In the genomic region with DNA sequence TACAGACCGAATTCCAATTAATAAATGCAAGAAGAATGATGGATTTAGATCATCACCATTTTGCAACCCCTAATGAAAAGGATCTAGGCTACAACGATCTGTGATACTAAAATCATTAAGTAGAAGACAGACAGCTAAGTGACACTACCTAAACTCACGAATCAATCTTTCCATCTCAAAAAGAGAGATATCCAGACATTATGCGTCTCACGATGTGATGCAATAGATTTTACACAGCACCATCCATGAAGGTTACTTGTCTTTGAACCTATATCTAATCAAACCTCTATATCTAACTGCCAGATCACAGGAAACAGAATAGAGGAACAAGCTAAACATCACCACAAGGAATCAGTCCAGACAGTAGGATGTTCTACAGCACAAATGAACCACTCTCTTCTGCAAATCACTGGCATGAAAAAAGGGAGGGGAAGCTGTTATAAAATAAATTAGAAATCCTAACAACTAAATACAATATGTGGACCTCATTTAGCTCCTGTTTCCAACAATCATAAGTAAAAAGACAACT, we compare ENCODE assay signal across 1 cellular context.
TF ChIP-seq lines count a peak whose summit lies in the region.

No MANE protein-coding gene starts in this region.

TF ChIP-seq in GM12878, 131 proteins besides CTCF, POLR2A, EP300 and RAD21 (continued from another document):
- TF ChIP-seq, protein P1, sequence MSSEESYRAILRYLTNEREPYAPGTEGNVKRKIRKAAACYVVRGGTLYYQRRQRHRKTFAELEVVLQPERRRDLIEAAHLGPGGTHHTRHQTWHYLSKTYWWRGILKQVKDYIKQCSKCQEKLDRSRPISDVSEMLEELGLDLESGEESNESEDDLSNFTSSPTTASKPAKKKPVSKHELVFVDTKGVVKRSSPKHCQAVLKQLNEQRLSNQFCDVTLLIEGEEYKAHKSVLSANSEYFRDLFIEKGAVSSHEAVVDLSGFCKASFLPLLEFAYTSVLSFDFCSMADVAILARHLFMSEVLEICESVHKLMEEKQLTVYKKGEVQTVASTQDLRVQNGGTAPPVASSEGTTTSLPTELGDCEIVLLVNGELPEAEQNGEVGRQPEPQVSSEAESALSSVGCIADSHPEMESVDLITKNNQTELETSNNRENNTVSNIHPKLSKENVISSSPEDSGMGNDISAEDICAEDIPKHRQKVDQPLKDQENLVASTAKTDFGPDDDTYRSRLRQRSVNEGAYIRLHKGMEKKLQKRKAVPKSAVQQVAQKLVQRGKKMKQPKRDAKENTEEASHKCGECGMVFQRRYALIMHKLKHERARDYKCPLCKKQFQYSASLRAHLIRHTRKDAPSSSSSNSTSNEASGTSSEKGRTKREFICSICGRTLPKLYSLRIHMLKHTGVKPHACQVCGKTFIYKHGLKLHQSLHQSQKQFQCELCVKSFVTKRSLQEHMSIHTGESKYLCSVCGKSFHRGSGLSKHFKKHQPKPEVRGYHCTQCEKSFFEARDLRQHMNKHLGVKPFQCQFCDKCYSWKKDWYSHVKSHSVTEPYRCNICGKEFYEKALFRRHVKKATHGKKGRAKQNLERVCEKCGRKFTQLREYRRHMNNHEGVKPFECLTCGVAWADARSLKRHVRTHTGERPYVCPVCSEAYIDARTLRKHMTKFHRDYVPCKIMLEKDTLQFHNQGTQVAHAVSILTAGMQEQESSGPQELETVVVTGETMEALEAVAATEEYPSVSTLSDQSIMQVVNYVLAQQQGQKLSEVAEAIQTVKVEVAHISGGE (CRISPR knock-in tag; IDR thresholded peaks at IDR 0.05) = no peak
- TF ChIP-seq IKZF1 (conservative IDR thresholded peaks at IDR 0.05) (no peak), RELA (IDR thresholded peaks at IDR 0.05; ENCODE audit: borderline replicate concordance, partially characterized antibody) (no peak), BCL11A (IDR thresholded peaks at IDR 0.05; ENCODE audit: low read depth, low read length) (no peak), CEBPZ (IDR thresholded peaks at IDR 0.05; ENCODE audit: low read depth, low read length) (no peak), TARDBP (IDR thresholded peaks at IDR 0.05; ENCODE audit: borderline replicate concordance) (no peak), NR2C2 (IDR thresholded peaks at IDR 0.05; ENCODE audit: borderline replicate concordance, control insufficient read depth, insufficient read length, low read depth) (no peak), ASH2L (IDR thresholded peaks at IDR 0.05; ENCODE audit: borderline replicate concordance, low read depth) (no peak), JUND (IDR thresholded peaks at IDR 0.05; ENCODE audit: low read depth, low read length) (no peak), SUZ12 (IDR thresholded peaks at IDR 0.05; ENCODE audit: unreplicated experiment) (no peak), MTA3 (IDR thresholded peaks at IDR 0.05; ENCODE audit: borderline replicate concordance, low read length) (no peak), SP1 (IDR thresholded peaks at IDR 0.05; ENCODE audit: low read depth, low read length) (no peak), ZBTB40 (IDR thresholded peaks at IDR 0.05; ENCODE audit: borderline replicate concordance) (no peak), BACH1 (IDR thresholded peaks at IDR 0.05; ENCODE audit: borderline replicate concordance) (no peak), WRNIP1 (IDR thresholded peaks at IDR 0.05; ENCODE audit: borderline replicate concordance, low read depth, low read length) (no peak), SUPT20H (IDR thresholded peaks at IDR 0.05; ENCODE audit: borderline replicate concordance, control insufficient read depth, low read depth, low read length) (no peak), SMAD5 (IDR thresholded peaks at IDR 0.05; ENCODE audit: low read depth) (no peak)
- TF ChIP-seq, protein P2, sequence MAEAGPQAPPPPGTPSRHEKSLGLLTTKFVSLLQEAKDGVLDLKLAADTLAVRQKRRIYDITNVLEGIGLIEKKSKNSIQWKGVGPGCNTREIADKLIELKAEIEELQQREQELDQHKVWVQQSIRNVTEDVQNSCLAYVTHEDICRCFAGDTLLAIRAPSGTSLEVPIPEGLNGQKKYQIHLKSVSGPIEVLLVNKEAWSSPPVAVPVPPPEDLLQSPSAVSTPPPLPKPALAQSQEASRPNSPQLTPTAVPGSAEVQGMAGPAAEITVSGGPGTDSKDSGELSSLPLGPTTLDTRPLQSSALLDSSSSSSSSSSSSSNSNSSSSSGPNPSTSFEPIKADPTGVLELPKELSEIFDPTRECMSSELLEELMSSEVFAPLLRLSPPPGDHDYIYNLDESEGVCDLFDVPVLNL (IDR thresholded peaks at IDR 0.05; ENCODE audit: low read depth, low read length) = no peak
- TF ChIP-seq, protein P3, sequence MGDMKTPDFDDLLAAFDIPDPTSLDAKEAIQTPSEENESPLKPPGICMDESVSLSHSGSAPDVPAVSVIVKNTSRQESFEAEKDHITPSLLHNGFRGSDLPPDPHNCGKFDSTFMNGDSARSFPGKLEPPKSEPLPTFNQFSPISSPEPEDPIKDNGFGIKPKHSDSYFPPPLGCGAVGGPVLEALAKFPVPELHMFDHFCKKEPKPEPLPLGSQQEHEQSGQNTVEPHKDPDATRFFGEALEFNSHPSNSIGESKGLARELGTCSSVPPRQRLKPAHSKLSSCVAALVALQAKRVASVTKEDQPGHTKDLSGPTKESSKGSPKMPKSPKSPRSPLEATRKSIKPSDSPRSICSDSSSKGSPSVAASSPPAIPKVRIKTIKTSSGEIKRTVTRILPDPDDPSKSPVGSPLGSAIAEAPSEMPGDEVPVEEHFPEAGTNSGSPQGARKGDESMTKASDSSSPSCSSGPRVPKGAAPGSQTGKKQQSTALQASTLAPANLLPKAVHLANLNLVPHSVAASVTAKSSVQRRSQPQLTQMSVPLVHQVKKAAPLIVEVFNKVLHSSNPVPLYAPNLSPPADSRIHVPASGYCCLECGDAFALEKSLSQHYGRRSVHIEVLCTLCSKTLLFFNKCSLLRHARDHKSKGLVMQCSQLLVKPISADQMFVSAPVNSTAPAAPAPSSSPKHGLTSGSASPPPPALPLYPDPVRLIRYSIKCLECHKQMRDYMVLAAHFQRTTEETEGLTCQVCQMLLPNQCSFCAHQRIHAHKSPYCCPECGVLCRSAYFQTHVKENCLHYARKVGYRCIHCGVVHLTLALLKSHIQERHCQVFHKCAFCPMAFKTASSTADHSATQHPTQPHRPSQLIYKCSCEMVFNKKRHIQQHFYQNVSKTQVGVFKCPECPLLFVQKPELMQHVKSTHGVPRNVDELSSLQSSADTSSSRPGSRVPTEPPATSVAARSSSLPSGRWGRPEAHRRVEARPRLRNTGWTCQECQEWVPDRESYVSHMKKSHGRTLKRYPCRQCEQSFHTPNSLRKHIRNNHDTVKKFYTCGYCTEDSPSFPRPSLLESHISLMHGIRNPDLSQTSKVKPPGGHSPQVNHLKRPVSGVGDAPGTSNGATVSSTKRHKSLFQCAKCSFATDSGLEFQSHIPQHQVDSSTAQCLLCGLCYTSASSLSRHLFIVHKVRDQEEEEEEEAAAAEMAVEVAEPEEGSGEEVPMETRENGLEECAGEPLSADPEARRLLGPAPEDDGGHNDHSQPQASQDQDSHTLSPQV (IDR thresholded peaks at IDR 0.05) = no peak
